In genomic region chr3:94004301-94004910, GRCh38 we compare ENCODE assay signal across 1 cellular context.
TF ChIP-seq lines count a peak whose summit lies in the region.

No MANE protein-coding gene starts in this region.

TF ChIP-seq in H1, 55 proteins besides CTCF, POLR2A, EP300 and RAD21:
- TF ChIP-seq RBBP5 (IDR thresholded peaks at IDR 0.05; ENCODE audit: borderline replicate concordance, low read depth, low read length) (no peak), HDAC6 (IDR thresholded peaks at IDR 0.05; ENCODE audit: low read depth, low read length) (no peak), BRCA1 (IDR thresholded peaks at IDR 0.05; ENCODE audit: low read depth, low read length) (no peak), NANOG (IDR thresholded peaks at IDR 0.05; ENCODE audit: insufficient read depth, low read depth, low read length, poor library complexity, severe bottlenecking) (no peak), SIX5 (IDR thresholded peaks at IDR 0.05; ENCODE audit: low read depth, low read length) (no peak), E2F6 (IDR thresholded peaks at IDR 0.05) (no peak), SP1 (IDR thresholded peaks at IDR 0.05; ENCODE audit: low read depth, low read length) (no peak), MAFK (IDR thresholded peaks at IDR 0.05; ENCODE audit: low read depth, low read length) (no peak)
